In genomic region chr7:50696810-50697582, GRCh38 we compare ENCODE assay signal across 8 cellular contexts.
DNase-seq lines count a peak whose midpoint lies in the region; ATAC-seq and TF ChIP-seq lines count a peak whose summit lies in the region.

No MANE protein-coding gene starts in this region.

- H3K27ac ChIP-seq in cardiac muscle cell (no peak overlapping the region), Peyer's patch (no peak overlapping the region), upper lobe of left lung (peak overlapping the region in 2 of 4 donors; percentile 7 to 74), tibial nerve (peak overlapping the region in 1 of 4 donors; percentile 21), aorta (ENCODE audit: low read depth in 1 of 2, low read length in 2 of 2) (no peak overlapping the region)

- TF ChIP-seq POLR2A in Peyer's patch (IDR thresholded peaks at IDR 0.05), result no peak
- no peak for TF ChIP-seq POLR2A in upper lobe of left lung (IDR thresholded peaks at IDR 0.05)
- no peak for TF ChIP-seq POLR2A in tibial nerve (IDR thresholded peaks at IDR 0.05)

- H3K27me3 ChIP-seq in cardiac muscle cell (no peaks in the 10 kb centered on the region), Peyer's patch (no peaks in the 10 kb centered on the region), upper lobe of left lung (no peaks in the 10 kb centered on the region), tibial nerve (no peaks in the 10 kb centered on the region), aorta (ENCODE audit: control insufficient read depth in 1 of 2, insufficient read depth in 2 of 2, low read length in 1 of 2) (no peaks in the 10 kb centered on the region)

- H3K9me3 ChIP-seq in cardiac muscle cell (ENCODE audit: low read depth) (no peaks in the 10 kb centered on the region), Peyer's patch (no peaks in the 10 kb centered on the region), upper lobe of left lung (no peaks in the 10 kb centered on the region), tibial nerve (no peaks in the 10 kb centered on the region), aorta (ENCODE audit: control insufficient read depth, low read length) (no peaks in the 10 kb centered on the region)

- H3K36me3 ChIP-seq in cardiac muscle cell (no peaks in the 10 kb centered on the region), Peyer's patch (peaks cover 0 to 4% (median 0%) of the 10 kb centered on the region in 3 donors), upper lobe of left lung (peaks cover 0 to 12% (median 3%) of the 10 kb centered on the region in 4 donors), tibial nerve (peaks cover 0 to 2% (median 0%) of the 10 kb centered on the region in 3 donors), aorta (ENCODE audit: control insufficient read depth in 1 of 2, insufficient read depth in 2 of 2, low read length in 1 of 2) (no peaks in the 10 kb centered on the region)

- H3K4me3 ChIP-seq in cardiac muscle cell, result no peak overlapping the region
- H3K4me3 ChIP-seq in Peyer's patch, result no peak overlapping the region
- no peak overlapping the region for H3K4me3 ChIP-seq in fibroblast of mammary gland (ENCODE audit: control insufficient read depth, low read depth, low read length)
- no peak overlapping the region for H3K4me3 ChIP-seq in upper lobe of left lung
- H3K4me3 ChIP-seq in tibial nerve, result no peak overlapping the region
- H3K4me3 ChIP-seq in aorta (ENCODE audit: low read length in 2 of 2), result no peak overlapping the region

- WGBS in upper lobe of left lung, 2 donors, result 46 to 53% methylated on average over 3 of the region's 3 CpGs
- WGBS in tibial nerve, 2 donors, result 74 to 77% methylated on average over 3 of the region's 3 CpGs
- 85 to 90% methylated on average over 3 of the region's 3 CpGs for WGBS in aorta, 2 donors

- intact Hi-C loops in Right ventricle myocardium superior (cut with DNase I), result no loop called here
- intact Hi-C loops in aorta (cut with DNase I), result no loop called here

- H3K4me1 ChIP-seq in cardiac muscle cell (ENCODE audit: low read depth) (no peaks in the 10 kb centered on the region), Peyer's patch (peaks cover 0 to 18% (median 1%) of the 10 kb centered on the region in 4 donors), upper lobe of left lung (peaks cover 2 to 33% (median 17%) of the 10 kb centered on the region in 4 donors), tibial nerve (peaks cover 0 to 4% (median 0%) of the 10 kb centered on the region in 4 donors), aorta (ENCODE audit: control insufficient read depth in 1 of 2, insufficient read depth in 2 of 2, low read length in 2 of 2) (peaks cover 2 to 3% of the 10 kb centered on the region in 2 donors)

- ATAC-seq in Right ventricle myocardium superior (ENCODE audit: poor library complexity) (no peak), upper lobe of left lung (ENCODE audit: low FRiP score in 2 of 2) (no peak), aorta (ENCODE audit: low FRiP score) (no peak)

- DNase-seq in cardiac muscle cell (ENCODE audit: low read depth in 1 of 2, low spot score in 1 of 2) (peak in 1 of 2 donors; percentile 20), Right ventricle myocardium superior (no peak), Peyer's patch (no peak), fibroblast of mammary gland (ENCODE audit: low read depth) (peak; percentile 26), upper lobe of left lung (no peak), tibial nerve (ENCODE audit: low spot score in 2 of 2) (no peak), aorta (no peak)
- no peak for DNase-seq in activated naive CD4-positive, alpha-beta T cell treated with anti-CD3 and anti-CD28 coated beads, Interleukin-2, amount 50 U/mL, for 16 hours

- TF ChIP-seq EP300 in upper lobe of left lung (IDR thresholded peaks at IDR 0.05) (no peak), tibial nerve (IDR thresholded peaks at IDR 0.05) (no peak)

- TF ChIP-seq CTCF in cardiac muscle cell (IDR thresholded peaks at IDR 0.05; ENCODE audit: low read depth, low read length), result peak; percentile 49
- TF ChIP-seq CTCF in Peyer's patch (IDR thresholded peaks at IDR 0.05), result peak in 4 of 6 experiments; percentile 22 to 60 (median 58)
- TF ChIP-seq CTCF in fibroblast of mammary gland (conservative IDR thresholded peaks at IDR 0.05; ENCODE audit: control insufficient read depth, insufficient read depth, low read depth, low read length), result peak; percentile 57
- TF ChIP-seq CTCF in upper lobe of left lung (IDR thresholded peaks at IDR 0.05), result peak; percentile 35 to 52 (median 42)
- peak in 1 of 5 experiments; percentile 13 for TF ChIP-seq CTCF in tibial nerve (IDR thresholded peaks at IDR 0.05)
